ENCODE assay signal across 1 cellular context in the genomic region with DNA sequence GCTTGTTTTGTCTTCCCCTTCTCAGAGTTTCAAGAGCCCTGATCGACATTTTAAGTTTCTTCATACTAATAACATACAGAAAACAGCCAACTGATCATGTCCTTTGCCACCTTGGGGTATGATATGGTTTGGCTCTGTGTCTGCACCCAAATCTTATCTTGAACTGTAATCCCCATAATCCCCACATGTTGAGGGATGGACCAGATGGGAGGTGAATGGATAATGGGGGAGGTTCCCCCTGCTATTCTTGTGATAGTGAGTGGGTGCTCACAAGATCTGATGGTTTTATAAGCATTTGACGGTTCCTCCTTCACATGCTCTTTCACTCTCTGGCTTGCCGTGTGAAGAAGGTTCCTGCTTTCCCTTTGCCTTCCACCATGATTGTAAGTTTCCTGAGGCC.
TF ChIP-seq lines count a peak whose summit lies in the region.

No MANE protein-coding gene starts in this region.

TF ChIP-seq in K562, 482 proteins besides CTCF, POLR2A, EP300 and RAD21 (continued from another document):
- TF ChIP-seq, protein P1, sequence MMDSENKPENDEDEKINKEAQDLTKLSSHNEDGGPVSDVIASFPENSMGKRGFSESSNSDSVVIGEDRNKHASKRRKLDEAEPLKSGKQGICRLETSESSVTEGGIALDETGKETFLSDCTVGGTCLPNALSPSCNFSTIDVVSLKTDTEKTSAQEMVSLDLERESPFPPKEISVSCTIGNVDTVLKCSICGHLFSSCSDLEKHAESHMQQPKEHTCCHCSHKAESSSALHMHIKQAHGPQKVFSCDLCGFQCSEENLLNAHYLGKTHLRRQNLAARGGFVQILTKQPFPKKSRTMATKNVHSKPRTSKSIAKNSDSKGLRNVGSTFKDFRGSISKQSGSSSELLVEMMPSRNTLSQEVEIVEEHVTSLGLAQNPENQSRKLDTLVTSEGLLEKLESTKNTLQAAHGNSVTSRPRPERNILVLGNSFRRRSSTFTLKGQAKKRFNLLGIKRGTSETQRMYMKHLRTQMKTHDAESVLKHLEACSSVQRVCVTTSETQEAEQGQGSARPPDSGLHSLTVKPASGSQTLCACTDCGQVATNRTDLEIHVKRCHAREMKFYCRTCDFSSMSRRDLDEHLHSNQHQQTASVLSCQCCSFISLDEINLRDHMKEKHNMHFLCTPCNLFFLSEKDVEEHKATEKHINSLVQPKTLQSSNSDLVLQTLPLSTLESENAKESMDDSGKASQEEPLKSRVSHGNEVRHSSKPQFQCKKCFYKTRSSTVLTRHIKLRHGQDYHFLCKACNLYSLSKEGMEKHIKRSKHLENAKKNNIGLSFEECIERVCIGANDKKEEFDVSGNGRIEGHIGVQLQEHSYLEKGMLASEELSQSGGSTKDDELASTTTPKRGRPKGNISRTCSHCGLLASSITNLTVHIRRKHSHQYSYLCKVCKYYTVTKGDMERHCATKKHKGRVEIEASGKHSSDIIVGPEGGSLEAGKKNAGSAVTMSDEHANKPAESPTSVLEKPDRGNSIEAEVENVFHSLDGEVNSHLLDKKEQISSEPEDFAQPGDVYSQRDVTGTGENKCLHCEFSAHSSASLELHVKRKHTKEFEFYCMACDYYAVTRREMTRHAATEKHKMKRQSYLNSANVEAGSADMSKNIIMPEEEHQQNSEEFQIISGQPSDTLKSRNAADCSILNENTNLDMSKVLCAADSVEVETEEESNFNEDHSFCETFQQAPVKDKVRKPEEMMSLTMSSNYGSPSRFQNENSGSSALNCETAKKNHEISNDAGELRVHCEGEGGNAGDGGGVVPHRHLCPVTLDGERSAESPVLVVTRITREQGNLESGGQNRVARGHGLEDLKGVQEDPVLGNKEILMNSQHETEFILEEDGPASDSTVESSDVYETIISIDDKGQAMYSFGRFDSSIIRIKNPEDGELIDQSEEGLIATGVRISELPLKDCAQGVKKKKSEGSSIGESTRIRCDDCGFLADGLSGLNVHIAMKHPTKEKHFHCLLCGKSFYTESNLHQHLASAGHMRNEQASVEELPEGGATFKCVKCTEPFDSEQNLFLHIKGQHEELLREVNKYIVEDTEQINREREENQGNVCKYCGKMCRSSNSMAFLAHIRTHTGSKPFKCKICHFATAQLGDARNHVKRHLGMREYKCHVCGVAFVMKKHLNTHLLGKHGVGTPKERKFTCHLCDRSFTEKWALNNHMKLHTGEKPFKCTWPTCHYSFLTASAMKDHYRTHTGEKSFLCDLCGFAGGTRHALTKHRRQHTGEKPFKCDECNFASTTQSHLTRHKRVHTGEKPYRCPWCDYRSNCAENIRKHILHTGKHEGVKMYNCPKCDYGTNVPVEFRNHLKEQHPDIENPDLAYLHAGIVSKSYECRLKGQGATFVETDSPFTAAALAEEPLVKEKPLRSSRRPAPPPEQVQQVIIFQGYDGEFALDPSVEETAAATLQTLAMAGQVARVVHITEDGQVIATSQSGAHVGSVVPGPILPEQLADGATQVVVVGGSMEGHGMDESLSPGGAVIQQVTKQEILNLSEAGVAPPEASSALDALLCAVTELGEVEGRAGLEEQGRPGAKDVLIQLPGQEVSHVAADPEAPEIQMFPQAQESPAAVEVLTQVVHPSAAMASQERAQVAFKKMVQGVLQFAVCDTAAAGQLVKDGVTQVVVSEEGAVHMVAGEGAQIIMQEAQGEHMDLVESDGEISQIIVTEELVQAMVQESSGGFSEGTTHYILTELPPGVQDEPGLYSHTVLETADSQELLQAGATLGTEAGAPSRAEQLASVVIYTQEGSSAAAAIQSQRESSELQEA (IDR thresholded peaks at IDR 0.05; ENCODE audit: low read depth): no peak
- TF ChIP-seq ARID1B (IDR thresholded peaks at IDR 0.05) (peak; percentile 40; the same call in 1 of the 2 replicates), SMARCA4 (IDR thresholded peaks at IDR 0.05) (no peak), MCM7 (IDR thresholded peaks at IDR 0.05) (no peak), ZNF830 (CRISPR knock-in tag; IDR thresholded peaks at IDR 0.05) (no peak), TCF3 (CRISPR knock-in tag; IDR thresholded peaks at IDR 0.05) (peak; percentile 76), NR3C1 (CRISPR knock-in tag; IDR thresholded peaks at IDR 0.05) (no peak), ZNF408 (CRISPR knock-in tag; IDR thresholded peaks at IDR 0.05; ENCODE audit: low read depth) (no peak), TEAD4 (IDR thresholded peaks at IDR 0.05; ENCODE audit: low read length) (0 out of 2 replicates have a peak, but pooled peaks have one; percentile 26), TEAD4 (CRISPR knock-in tag; IDR thresholded peaks at IDR 0.05; ENCODE audit: borderline replicate concordance) (no peak), DNMT1 (IDR thresholded peaks at IDR 0.05) (no peak), MEIS2 (IDR thresholded peaks at IDR 0.05; ENCODE audit: partially characterized antibody) (peak; percentile 22), ZFX (CRISPR knock-in tag; IDR thresholded peaks at IDR 0.05) (no peak), CBFA2T2 (conservative IDR thresholded peaks at IDR 0.05) (peak; percentile 50), ARHGAP35 (IDR thresholded peaks at IDR 0.05; ENCODE audit: partially characterized antibody) (no peak), ZNF175 (CRISPR knock-in tag; IDR thresholded peaks at IDR 0.05; ENCODE audit: low read depth) (no peak), ZNF766 (CRISPR knock-in tag; conservative IDR thresholded peaks at IDR 0.05) (no peak), GATAD2A (IDR thresholded peaks at IDR 0.05) (no peak), TAL1 (IDR thresholded peaks at IDR 0.05) (peak; percentile 51), NFIC (IDR thresholded peaks at IDR 0.05) (no peak), ZNF76 (CRISPR knock-in tag; IDR thresholded peaks at IDR 0.05; ENCODE audit: borderline replicate concordance) (no peak), HMGN3 (IDR thresholded peaks at IDR 0.05; ENCODE audit: borderline replicate concordance, extremely low read depth, insufficient read length, low read depth, low read length) (no peak), NFE2L1 (tag; IDR thresholded peaks at IDR 0.05; ENCODE audit: borderline replicate concordance, low read depth) (no peak), SMC3 (conservative IDR thresholded peaks at IDR 0.05; ENCODE audit: insufficient read depth, low read depth, low read length) (no peak), CBFA2T3 (IDR thresholded peaks at IDR 0.05) (peak; percentile 75)
- TF ChIP-seq, protein P2, sequence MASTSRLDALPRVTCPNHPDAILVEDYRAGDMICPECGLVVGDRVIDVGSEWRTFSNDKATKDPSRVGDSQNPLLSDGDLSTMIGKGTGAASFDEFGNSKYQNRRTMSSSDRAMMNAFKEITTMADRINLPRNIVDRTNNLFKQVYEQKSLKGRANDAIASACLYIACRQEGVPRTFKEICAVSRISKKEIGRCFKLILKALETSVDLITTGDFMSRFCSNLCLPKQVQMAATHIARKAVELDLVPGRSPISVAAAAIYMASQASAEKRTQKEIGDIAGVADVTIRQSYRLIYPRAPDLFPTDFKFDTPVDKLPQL (IDR thresholded peaks at IDR 0.05; ENCODE audit: extremely low read depth, insufficient read length): no peak
- TF ChIP-seq, protein P3, sequence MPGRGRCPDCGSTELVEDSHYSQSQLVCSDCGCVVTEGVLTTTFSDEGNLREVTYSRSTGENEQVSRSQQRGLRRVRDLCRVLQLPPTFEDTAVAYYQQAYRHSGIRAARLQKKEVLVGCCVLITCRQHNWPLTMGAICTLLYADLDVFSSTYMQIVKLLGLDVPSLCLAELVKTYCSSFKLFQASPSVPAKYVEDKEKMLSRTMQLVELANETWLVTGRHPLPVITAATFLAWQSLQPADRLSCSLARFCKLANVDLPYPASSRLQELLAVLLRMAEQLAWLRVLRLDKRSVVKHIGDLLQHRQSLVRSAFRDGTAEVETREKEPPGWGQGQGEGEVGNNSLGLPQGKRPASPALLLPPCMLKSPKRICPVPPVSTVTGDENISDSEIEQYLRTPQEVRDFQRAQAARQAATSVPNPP (IDR thresholded peaks at IDR 0.05; ENCODE audit: borderline replicate concordance, insufficient read depth, insufficient read length): no peak
- TF ChIP-seq, protein P4, sequence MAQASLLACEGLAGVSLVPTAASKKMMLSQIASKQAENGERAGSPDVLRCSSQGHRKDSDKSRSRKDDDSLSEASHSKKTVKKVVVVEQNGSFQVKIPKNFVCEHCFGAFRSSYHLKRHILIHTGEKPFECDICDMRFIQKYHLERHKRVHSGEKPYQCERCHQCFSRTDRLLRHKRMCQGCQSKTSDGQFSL (CRISPR knock-in tag; IDR thresholded peaks at IDR 0.05): no peak
- TF ChIP-seq, protein P4 (tag; IDR thresholded peaks at IDR 0.05): no peak
- TF ChIP-seq, protein P5, sequence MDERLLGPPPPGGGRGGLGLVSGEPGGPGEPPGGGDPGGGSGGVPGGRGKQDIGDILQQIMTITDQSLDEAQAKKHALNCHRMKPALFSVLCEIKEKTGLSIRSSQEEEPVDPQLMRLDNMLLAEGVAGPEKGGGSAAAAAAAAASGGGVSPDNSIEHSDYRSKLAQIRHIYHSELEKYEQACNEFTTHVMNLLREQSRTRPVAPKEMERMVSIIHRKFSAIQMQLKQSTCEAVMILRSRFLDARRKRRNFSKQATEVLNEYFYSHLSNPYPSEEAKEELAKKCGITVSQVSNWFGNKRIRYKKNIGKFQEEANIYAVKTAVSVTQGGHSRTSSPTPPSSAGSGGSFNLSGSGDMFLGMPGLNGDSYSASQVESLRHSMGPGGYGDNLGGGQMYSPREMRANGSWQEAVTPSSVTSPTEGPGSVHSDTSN (CRISPR knock-in tag; IDR thresholded peaks at IDR 0.05; ENCODE audit: low read depth): no peak
- TF ChIP-seq, protein P5 (tag; conservative IDR thresholded peaks at IDR 0.05; ENCODE audit: low read depth): no peak
- TF ChIP-seq, protein P6, sequence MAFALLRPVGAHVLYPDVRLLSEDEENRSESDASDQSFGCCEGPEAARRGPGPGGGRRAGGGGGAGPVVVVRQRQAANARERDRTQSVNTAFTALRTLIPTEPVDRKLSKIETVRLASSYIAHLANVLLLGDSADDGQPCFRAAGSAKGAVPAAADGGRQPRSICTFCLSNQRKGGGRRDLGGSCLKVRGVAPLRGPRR (CRISPR knock-in tag; IDR thresholded peaks at IDR 0.05): no peak
- TF ChIP-seq, protein P7, sequence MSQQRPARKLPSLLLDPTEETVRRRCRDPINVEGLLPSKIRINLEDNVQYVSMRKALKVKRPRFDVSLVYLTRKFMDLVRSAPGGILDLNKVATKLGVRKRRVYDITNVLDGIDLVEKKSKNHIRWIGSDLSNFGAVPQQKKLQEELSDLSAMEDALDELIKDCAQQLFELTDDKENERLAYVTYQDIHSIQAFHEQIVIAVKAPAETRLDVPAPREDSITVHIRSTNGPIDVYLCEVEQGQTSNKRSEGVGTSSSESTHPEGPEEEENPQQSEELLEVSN (IDR thresholded peaks at IDR 0.05; ENCODE audit: borderline replicate concordance in 1 of 2, extremely low read depth in 1 of 2, insufficient read depth in 1 of 2, insufficient read length in 1 of 2, low read depth in 1 of 2, low read length in 1 of 2, poor library complexity in 1 of 2, severe bottlenecking in 1 of 2): no peak
- TF ChIP-seq, protein P8, sequence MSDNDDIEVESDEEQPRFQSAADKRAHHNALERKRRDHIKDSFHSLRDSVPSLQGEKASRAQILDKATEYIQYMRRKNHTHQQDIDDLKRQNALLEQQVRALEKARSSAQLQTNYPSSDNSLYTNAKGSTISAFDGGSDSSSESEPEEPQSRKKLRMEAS (CRISPR knock-in tag; IDR thresholded peaks at IDR 0.05): no peak
